Comparison of ENCODE assay signal across 24 cellular contexts in genomic region chr11:104442320-104442719, GRCh38.
A peak's percentile ranks its signal among the peaks of the same experiment; 100 is the strongest.
DNase-seq lines count a peak whose midpoint lies in the region; ATAC-seq and TF ChIP-seq lines count a peak whose summit lies in the region.
"Had no signal": no experiment of that assay in that cellular context is flagged by ENCODE, and none has a peak within 500 bp of the region (broad histone marks: within the 10 kb centered on the region; RNA-seq: fewer than 3 reads in every experiment).

No MANE protein-coding gene starts in this region.

- H3K9me3 ChIP-seq in PC-3 (ENCODE audit: low read length) = no peaks in the 10 kb centered on the region
- H3K9me3 ChIP-seq in body of pancreas = no peaks in the 10 kb centered on the region
- no peaks in the 10 kb centered on the region for H3K9me3 ChIP-seq in left lung
- H3K9me3 ChIP-seq: SK-N-SH, suprapubic skin had no signal

- TF ChIP-seq POLR2A in body of pancreas (IDR thresholded peaks at IDR 0.05) = no peak

- H3K4me3 ChIP-seq in PC-3 (ENCODE audit: low read length) = no peak overlapping the region
- H3K4me3 ChIP-seq in body of pancreas = no peak overlapping the region
- no peak overlapping the region for H3K4me3 ChIP-seq in left lung
- H3K4me3 ChIP-seq: heart left ventricle, suprapubic skin had no signal

- CTCF ChIA-PET in PC-3 (lab: Charles Lee) = no interaction called here

- H3K36me3 ChIP-seq in PC-3 (ENCODE audit: low read depth, low read length) (no peaks in the 10 kb centered on the region), body of pancreas (replicated peaks in 1 of 2; ENCODE audit: insufficient read depth in 1 of 2, low read depth in 2 of 2) (no peaks in the 10 kb centered on the region), left lung (no peaks in the 10 kb centered on the region)
- H3K36me3 ChIP-seq: heart left ventricle, suprapubic skin had no signal

- DNase-seq in KBM-7 = peak; percentile 12
- DNase-seq in PC-3 = peak; percentile 14
- DNase-seq in body of pancreas = no peak
- DNase-seq in left lung = no peak
- DNase-seq in activated CD8-positive, alpha-beta memory T cell treated with anti-CD3 and anti-CD28 coated beads, Interleukin-2, amount 50 U/mL, for 4 hours = no peak
- DNase-seq in NCI-H1092 treated with DMSO at 0.1 percent for 48 hours (lab: John Stamatoyannopoulos, UW) = no peak
- DNase-seq: activated CD4-positive, alpha-beta T cell treated with anti-CD3 and anti-CD28 coated beads for 4 hours; activated naive CD4-positive, alpha-beta T cell; amygdala; CD8-positive, alpha-beta memory T cell; cerebellar nuclear complex; effector CD8-positive, alpha-beta T cell; heart left ventricle; HFFc6; Karpas-422; NCI-H1436 treated with DMSO at 0.1 percent for 48 hours; NCI-H2171; NCI-H526 treated with DMSO at 0.1 percent for 48 hours; occipital lobe; right cardiac atrium; SK-N-SH; T1000 had no signal

- no peak for ATAC-seq in PC-3
- ATAC-seq in body of pancreas = peak; percentile 64
- ATAC-seq in left lung = peak; percentile 23
- ATAC-seq in HG02571 (IDR thresholded peaks at IDR 0.05; ENCODE audit: unreplicated experiment) = no peak
- ATAC-seq: heart left ventricle, right cardiac atrium had no signal

- H3K4me2 ChIP-seq in PC-3 (ENCODE audit: low read length) = no peak overlapping the region
- H3K4me2 ChIP-seq: SK-N-SH had no signal

- H3K79me2 ChIP-seq in PC-3 (ENCODE audit: low read length) = no peaks in the 10 kb centered on the region

- in situ Hi-C loops in KBM-7 (cut with MboI; ENCODE audit: low pct_unique_long_range_greater_than_20kb, low sequenced_read_pairs) = no loop called here

- TF ChIP-seq CTCF in PC-3 (conservative IDR thresholded peaks at IDR 0.05; ENCODE audit: low read depth, low read length) (no peak), body of pancreas (IDR thresholded peaks at IDR 0.05) (no peak), left lung (IDR thresholded peaks at IDR 0.05) (no peak)

- no peaks in the 10 kb centered on the region for H4K20me1 ChIP-seq in PC-3 (ENCODE audit: low read length)

- intact Hi-C loops in PC-3 (cut with micrococcal nuclease) (no loop called here), body of pancreas (cut with DNase I) (no loop called here), left lung (cut with DNase I) (no loop called here)

- POLR2A ChIA-PET in PC-3 (lab: Charles Lee; ENCODE audit: unreplicated experiment) = no interaction called here

- BruUV-seq in PC-3 (replicated peaks; lab: Mats Ljungman, UMichigan) = no TSS peak

- H3F3A ChIP-seq in PC-3 (ENCODE audit: low read length, unreplicated experiment) = no peaks in the 10 kb centered on the region

- no peak overlapping the region for H2AFZ ChIP-seq in PC-3 (ENCODE audit: low read length)

- no peaks in the 10 kb centered on the region for H3K27me3 ChIP-seq in PC-3 (ENCODE audit: low read length)
- no peaks in the 10 kb centered on the region for H3K27me3 ChIP-seq in body of pancreas
- no peaks in the 10 kb centered on the region for H3K27me3 ChIP-seq in left lung
- H3K27me3 ChIP-seq: heart left ventricle, suprapubic skin had no signal

- WGBS in body of pancreas, 2 donors = 28 to 36% methylated on average over 1 of the region's 1 CpG

- H3K4me1 ChIP-seq in PC-3 (ENCODE audit: insufficient read depth, low read length) (no peaks in the 10 kb centered on the region), body of pancreas (peaks cover 6% of the 10 kb centered on the region), left lung (no peaks in the 10 kb centered on the region)

- H3K9me2 ChIP-seq in PC-3 (replicated peaks; ENCODE audit: low read length) = no peaks in the 10 kb centered on the region
- H3K9me2 ChIP-seq: SK-N-SH had no signal

- H3K27ac ChIP-seq in PC-3 (ENCODE audit: low read length) (no peak overlapping the region), body of pancreas (no peak overlapping the region), left lung (no peak overlapping the region)
- H3K27ac ChIP-seq: suprapubic skin had no signal

- H3K9ac ChIP-seq in PC-3 (ENCODE audit: low read length) = no peak overlapping the region
- H3K9ac ChIP-seq: SK-N-SH had no signal

Comparison
In these comparisons a context has a peak if more than half of its experiments do, and no peak if none do; other contexts are left out.
1. DNase-seq: peak in KBM-7 (single experiment) and PC-3 (single experiment); none in body of pancreas (0 of 4), left lung (0 of 2), activated CD8-positive, alpha-beta memory T cell treated with anti-CD3 and anti-CD28 coated beads, Interleukin-2, amount 50 U/mL, for 4 hours (single experiment) and NCI-H1092 treated with DMSO at 0.1 percent for 48 hours (single experiment).
2. ATAC-seq: peak in body of pancreas (single experiment) and left lung (single experiment); none in PC-3 (single experiment) and HG02571 (single experiment).